ENCODE assay signal across 26 cellular contexts in the genomic region with DNA sequence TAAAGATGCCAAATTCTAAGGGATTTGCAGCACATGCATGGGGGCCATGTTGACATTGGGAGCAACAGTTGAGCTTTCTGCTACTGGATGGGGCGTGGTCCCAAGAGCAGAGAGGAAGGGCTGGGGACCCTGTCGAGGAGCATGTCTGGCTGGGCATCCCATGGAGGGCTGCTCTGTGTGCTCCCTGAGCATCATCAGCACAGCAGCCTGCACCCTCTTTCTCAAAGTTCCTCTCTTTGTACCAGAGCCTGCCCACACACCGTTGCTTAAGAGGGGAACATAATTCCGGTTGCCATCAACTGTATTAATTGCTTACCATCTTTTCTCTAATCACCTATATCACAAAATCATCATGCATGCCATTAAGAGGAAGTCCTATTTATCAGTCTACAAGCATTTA. TPM values are rescaled to one million over a fixed set of nuclear protein-coding genes. Genes with fewer than 3 reads are reported as not detected.
"Had no signal": no experiment of that assay in that cellular context is flagged by ENCODE, and none has a peak within 500 bp of the region (broad histone marks: within the 10 kb centered on the region; RNA-seq: fewer than 3 reads in every experiment).

No MANE protein-coding gene starts in this region.

- DNase-seq: islet precursor cell; left ventricle myocardium inferior; mesendoderm; naive B cell; natural killer cell; nephron progenitor cell; ovary; right lobe of liver; stimulated activated CD4-positive, alpha-beta T cell treated with anti-CD3 and anti-CD28 coated beads, Interleukin-1b, Interleukin-23, amount 100 ng/mL, for 48 hours; stimulated activated CD4-positive, alpha-beta T cell treated with anti-CD3 and anti-CD28 coated beads, Interleukin-2, amount 100 ng/mL, for 48 hours; stimulated activated CD4-positive, alpha-beta T cell treated with anti-CD3 and anti-CD28 coated beads, Interleukin-4, amount 100 ng/mL, for 4 hours; stimulated activated CD8-positive, alpha-beta memory T cell treated with anti-CD3 and anti-CD28 coated beads, Interleukin-4, amount 100 ng/mL, for 48 hours; stimulated activated naive CD4-positive, alpha-beta T cell treated with Interleukin-2 at 50 U/mL for 16 hours; stimulated activated naive CD8-positive, alpha-beta T cell treated with anti-CD3 and anti-CD28 coated beads, Interleukin-15, amount 100 ng/mL, for 72 hours; testis; thyroid gland; transverse colon; uterus had no signal

- H3K9me3 ChIP-seq: left ventricle myocardium inferior, ovary, right atrium auricular region, right lobe of liver, testis, thyroid gland, transverse colon, uterus had no signal

- H3K27ac ChIP-seq: left ventricle myocardium inferior, neural progenitor cell, ovary, right atrium auricular region, right lobe of liver, testis, thyroid gland, transverse colon, uterus had no signal

- H3K4me1 ChIP-seq: left ventricle myocardium inferior, neural progenitor cell, right atrium auricular region, right lobe of liver, testis, thyroid gland, transverse colon, uterus had no signal

- ATAC-seq: natural killer cell; stimulated activated memory B cell treated with anti-CD40 and anti-IgM and Interleukin-4, amounts not matched to agents 10 μg/mL and 1 μg/mL and 100 μg/mL, for 72 hours; stimulated activated naive CD8-positive, alpha-beta T cell treated with anti-CD3 and anti-CD28 coated beads, Interleukin-15, amount 100 ng/mL, for 72 hours had no signal

- H3K4me3 ChIP-seq: left ventricle myocardium inferior, lung, neural progenitor cell, ovary, right atrium auricular region, right lobe of liver, smooth muscle cell, testis, thyroid gland, transverse colon, uterus had no signal

- H3K27me3 ChIP-seq: neural progenitor cell, ovary, right atrium auricular region, right lobe of liver, testis, thyroid gland, uterus had no signal

- H3K36me3 ChIP-seq: left ventricle myocardium inferior, neural progenitor cell, ovary, right atrium auricular region, right lobe of liver, thyroid gland, transverse colon, uterus had no signal

RNA-seq across cellular contexts. Expression of a gene that starts 55.2 kb away (rescaled TPM):
- total RNA-seq: mononuclear cell, natural killer cell, progenitor cell of endocrine pancreas, pulmonary artery endothelial cell had no signal
